ENCODE assay signal across 36 cellular contexts in the genomic region with DNA sequence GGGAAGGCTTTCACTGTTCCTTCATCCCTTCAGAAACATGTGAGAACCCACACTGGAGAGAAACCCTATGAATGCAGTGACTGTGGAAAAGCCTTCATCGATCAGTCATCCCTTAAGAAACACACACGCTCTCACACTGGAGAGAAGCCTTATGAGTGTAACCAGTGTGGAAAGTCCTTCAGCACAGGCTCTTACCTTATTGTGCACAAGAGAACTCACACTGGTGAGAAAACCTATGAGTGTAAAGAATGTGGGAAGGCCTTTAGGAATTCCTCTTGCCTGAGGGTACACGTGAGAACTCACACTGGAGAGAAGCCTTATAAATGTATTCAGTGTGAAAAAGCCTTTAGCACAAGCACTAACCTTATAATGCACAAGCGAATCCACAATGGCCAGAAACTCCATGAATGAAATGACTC. TPM values are rescaled to one million over a fixed set of nuclear protein-coding genes. Genes with fewer than 3 reads are reported as not detected.
DNase-seq lines count a peak whose midpoint lies in the region; ATAC-seq, FAIRE-seq and TF ChIP-seq lines count a peak whose summit lies in the region.
"Had no signal": no experiment of that assay in that cellular context is flagged by ENCODE, and none has a peak within 500 bp of the region (broad histone marks: within the 10 kb centered on the region; RNA-seq: fewer than 3 reads in every experiment).

No MANE protein-coding gene starts in this region.

- H3K4me3 ChIP-seq in CD8-positive, alpha-beta T cell (ENCODE audit: low read depth, low read length) = peak overlapping the region; percentile 18
- H3K4me3 ChIP-seq in NB4 (ENCODE audit: low read depth, low read length) (no peak overlapping the region), H1 (ENCODE audit: extremely low read depth in 1 of 4, insufficient read depth in 2 of 4, low read depth in 3 of 4, low read length in 4 of 4) (no peak overlapping the region), brain microvascular endothelial cell (ENCODE audit: low read depth, low read length) (no peak overlapping the region)
- H3K4me3 ChIP-seq in naive thymus-derived CD4-positive, alpha-beta T cell (ENCODE audit: low read length) = peak overlapping the region; percentile 18
- H3K4me3 ChIP-seq: A549, gastroesophageal sphincter, tibial artery, vagina had no signal

- H3K4me2 ChIP-seq in H1 (ENCODE audit: insufficient read depth in 1 of 2, low read depth in 2 of 2, low read length in 2 of 2) = no peak overlapping the region
- H3K4me2 ChIP-seq: A549, SK-N-SH had no signal

- no peak overlapping the region for H2BK5ac ChIP-seq in H1 (ENCODE audit: low read depth, low read length)

- H3K27me3 ChIP-seq in CD8-positive, alpha-beta T cell (ENCODE audit: insufficient read depth, low read length) = no peaks in the 10 kb centered on the region
- H3K27me3 ChIP-seq in H1 (replicated peaks in 1 of 4; ENCODE audit: control insufficient read depth in 3 of 4, extremely low read depth in 1 of 4, insufficient read depth in 3 of 4, low read length in 3 of 4) (no peaks in the 10 kb centered on the region), brain microvascular endothelial cell (replicated peaks) (no peaks in the 10 kb centered on the region)
- no peaks in the 10 kb centered on the region for H3K27me3 ChIP-seq in naive thymus-derived CD4-positive, alpha-beta T cell (ENCODE audit: control insufficient read depth in 2 of 2, insufficient read depth in 2 of 2, low read length in 2 of 2)
- H3K27me3 ChIP-seq: ascending aorta, gastroesophageal sphincter, tibial artery, vagina had no signal

- H4K20me1 ChIP-seq in H1 (replicated peaks in 1 of 2; ENCODE audit: control insufficient read depth in 1 of 2, insufficient read depth in 2 of 2, low read length in 2 of 2) = no peaks in the 10 kb centered on the region

- no peaks in the 10 kb centered on the region for H3K4me1 ChIP-seq in CD8-positive, alpha-beta T cell (ENCODE audit: insufficient read depth, low read length)
- no peaks in the 10 kb centered on the region for H3K4me1 ChIP-seq in H1 (replicated peaks in 1 of 4; ENCODE audit: control insufficient read depth in 3 of 4, insufficient read depth in 4 of 4, low read length in 3 of 4)
- H3K4me1 ChIP-seq in naive thymus-derived CD4-positive, alpha-beta T cell (ENCODE audit: control insufficient read depth in 2 of 2, insufficient read depth in 2 of 2, low read length in 2 of 2) = no peaks in the 10 kb centered on the region
- H3K4me1 ChIP-seq: A549, ascending aorta, gastroesophageal sphincter, parathyroid adenoma, tibial artery, vagina had no signal

- H3K23me2 ChIP-seq in H1 (ENCODE audit: low read depth, low read length) = no peaks in the 10 kb centered on the region

- intact Hi-C loops in CD8-positive, alpha-beta T cell (cut with DNase I, micrococcal nuclease) = no loop called here
- intact Hi-C loops in naive thymus-derived CD4-positive, alpha-beta T cell (cut with micrococcal nuclease) = no loop called here

- H3K79me1 ChIP-seq in H1 (ENCODE audit: low read depth, low read length) = no peaks in the 10 kb centered on the region

- H3K4me1 Mint-ChIP-seq in CD8-positive, alpha-beta T cell (ENCODE audit: low read depth) = no peaks in the 10 kb centered on the region
- H3K4me1 Mint-ChIP-seq in naive thymus-derived CD4-positive, alpha-beta T cell = no peaks in the 10 kb centered on the region
- H3K4me1 Mint-ChIP-seq: activated CD8-positive, alpha-beta memory T cell treated with anti-CD3 and anti-CD28 coated beads, Interleukin-2, amount 10 ng/mL, durations not matched to agents 7 days and 5 days; activated naive CD8-positive, alpha-beta T cell treated with anti-CD3 and anti-CD28 coated beads for 36 hours; neural crest cell; stimulated activated naive CD8-positive, alpha-beta T cell treated with anti-CD3 and anti-CD28 coated beads, Interleukin-15, amount 100 ng/mL, for 72 hours; T-helper 17 cell had no signal

- H3K27ac Mint-ChIP-seq in CD8-positive, alpha-beta T cell = no peak overlapping the region
- no peak overlapping the region for H3K27ac Mint-ChIP-seq in naive thymus-derived CD4-positive, alpha-beta T cell
- H3K27ac Mint-ChIP-seq: activated CD8-positive, alpha-beta memory T cell treated with anti-CD3 and anti-CD28 coated beads, Interleukin-2, amount 10 ng/mL, durations not matched to agents 7 days and 5 days; activated naive CD8-positive, alpha-beta T cell treated with anti-CD3 and anti-CD28 coated beads for 36 hours; dendritic cell treated with granulocyte-macrophage colony-stimulating factor and Interleukin-4, amounts not matched to agents 40 ng/mL and 50 ng/mL, for 4 days; HFFc6; stimulated activated naive CD8-positive, alpha-beta T cell treated with anti-CD3 and anti-CD28 coated beads, Interleukin-15, amount 100 ng/mL, for 72 hours; T-helper 17 cell had no signal

- no peak for TF ChIP-seq RAD21 in H1 (IDR thresholded peaks at IDR 0.05 in 1 of 2, conservative IDR thresholded peaks at IDR 0.05 in 1 of 2; ENCODE audit: low read depth in 2 of 2, low read length in 2 of 2)

- H3K9me3 ChIP-seq in CD8-positive, alpha-beta T cell (ENCODE audit: low read length) = peaks cover 72% of the 10 kb centered on the region
- peaks cover 87 to 90% of the 10 kb centered on the region in 2 experiments for H3K9me3 ChIP-seq in H1 (ENCODE audit: insufficient read depth in 2 of 2, low read depth in 1 of 2, low read length in 1 of 2)
- H3K9me3 ChIP-seq in naive thymus-derived CD4-positive, alpha-beta T cell (ENCODE audit: control insufficient read depth in 2 of 3, low read length in 3 of 3) = peaks cover 17 to 86% (median 49%) of the 10 kb centered on the region in 3 experiments

- TF ChIP-seq CTCF in CD8-positive, alpha-beta T cell (IDR thresholded peaks at IDR 0.05) = no peak
- TF ChIP-seq CTCF in NB4 (IDR thresholded peaks at IDR 0.05; ENCODE audit: low read depth, low read length) (no peak), H1 (IDR thresholded peaks at IDR 0.05; ENCODE audit: control extremely low read depth in 1 of 3, insufficient read depth in 1 of 3, low read depth in 1 of 3, low read length in 3 of 3) (no peak), brain microvascular endothelial cell (IDR thresholded peaks at IDR 0.05; ENCODE audit: low read depth, low read length, missing control alignments) (no peak)

- H2BK12ac ChIP-seq in H1 (ENCODE audit: low read depth, low read length) = no peak overlapping the region

- WGBS in H1 (ENCODE audit: extremely low coverage in 1 of 2, insufficient coverage in 1 of 2, insufficient read length in 1 of 2, insufficient replicate concordance in 2 of 2, low coverage in 1 of 2, low lambda C conversion rate in 2 of 2, missing lambda C conversion rate in 1 of 2), 2 experiments = 68% methylated on average over 4 of the region's 4 CpGs; no CpG with 5 or more reads in 1 of the 2 experiments

- H3K56ac ChIP-seq in H1 (replicated peaks; ENCODE audit: insufficient read length, low read depth, low read length) = no peak overlapping the region

- peaks cover 58% of the 10 kb centered on the region for H3K9me3 Mint-ChIP-seq in CD8-positive, alpha-beta T cell
- H3K9me3 Mint-ChIP-seq in naive thymus-derived CD4-positive, alpha-beta T cell = peaks cover 14 to 100% (median 73%) of the 10 kb centered on the region in 11 donors

- POLR2A ChIA-PET in CD8-positive, alpha-beta T cell (lab: Charles Lee) = no interaction called here
- POLR2A ChIA-PET in H1 (lab: Charles Lee; ENCODE audit: partially characterized antibody) = no interaction called here
- POLR2A ChIA-PET in naive thymus-derived CD4-positive, alpha-beta T cell (lab: Charles Lee) = no interaction called here

- no peak overlapping the region for H3K4me3 Mint-ChIP-seq in CD8-positive, alpha-beta T cell
- no peak overlapping the region for H3K4me3 Mint-ChIP-seq in naive thymus-derived CD4-positive, alpha-beta T cell
- H3K4me3 Mint-ChIP-seq: activated CD8-positive, alpha-beta memory T cell treated with anti-CD3 and anti-CD28 coated beads, Interleukin-2, amount 10 ng/mL, durations not matched to agents 7 days and 5 days; activated naive CD8-positive, alpha-beta T cell treated with anti-CD3 and anti-CD28 coated beads for 36 hours; activated T-cell treated with anti-CD3 and anti-CD28 coated beads, Interleukin-2, amount 50 U/mL, for 4 hours; dendritic cell treated with granulocyte-macrophage colony-stimulating factor and Interleukin-4, amounts not matched to agents 40 ng/mL and 50 ng/mL, for 4 days; HFFc6; neural crest cell; stimulated activated naive CD8-positive, alpha-beta T cell treated with anti-CD3 and anti-CD28 coated beads, Interleukin-15, amount 100 ng/mL, for 72 hours; T-helper 17 cell had no signal

- H3K79me2 ChIP-seq in H1 (ENCODE audit: control insufficient read depth in 1 of 2, insufficient read depth in 2 of 2, low read length in 2 of 2) = no peaks in the 10 kb centered on the region
- H3K79me2 ChIP-seq: parathyroid adenoma had no signal

- no peak overlapping the region for H2AFZ ChIP-seq in H1 (ENCODE audit: low read length)
- H2AFZ ChIP-seq: parathyroid adenoma had no signal

- no peak overlapping the region for H3K4ac ChIP-seq in H1 (replicated peaks; ENCODE audit: insufficient read length, low read depth, low read length)

- no peak overlapping the region for H3K14ac ChIP-seq in H1 (ENCODE audit: insufficient read length)

- H3K27me3 Mint-ChIP-seq in CD8-positive, alpha-beta T cell (ENCODE audit: low read depth) = no peaks in the 10 kb centered on the region
- H3K27me3 Mint-ChIP-seq in naive thymus-derived CD4-positive, alpha-beta T cell = no peaks in the 10 kb centered on the region
- H3K27me3 Mint-ChIP-seq: activated CD8-positive, alpha-beta memory T cell treated with anti-CD3 and anti-CD28 coated beads, Interleukin-2, amount 10 ng/mL, durations not matched to agents 7 days and 5 days; activated naive CD8-positive, alpha-beta T cell treated with anti-CD3 and anti-CD28 coated beads for 36 hours; dendritic cell treated with granulocyte-macrophage colony-stimulating factor and Interleukin-4, amounts not matched to agents 40 ng/mL and 50 ng/mL, for 4 days; stimulated activated naive CD8-positive, alpha-beta T cell treated with anti-CD3 and anti-CD28 coated beads, Interleukin-15, amount 100 ng/mL, for 72 hours; T-helper 17 cell had no signal

- DNase-seq in CD8-positive, alpha-beta T cell = no peak
- DNase-seq in NB4 (ENCODE audit: low read depth) = peak; percentile 16
- no peak for DNase-seq in H1 (ENCODE audit: low read depth in 1 of 2, low spot score in 2 of 2)
- DNase-seq in naive thymus-derived CD4-positive, alpha-beta T cell = no peak
- no peak for DNase-seq in NCI-H524 (lab: John Stamatoyannopoulos, UW)
- DNase-seq in brain microvascular endothelial cell = no peak
- DNase-seq in NCI-H524 treated with DMSO at 0.1 percent for 48 hours (lab: John Stamatoyannopoulos, UW) = no peak
- DNase-seq: activated CD4-positive, alpha-beta T cell treated with anti-CD3 and anti-CD28 coated beads, Interleukin-2, amount 50 U/mL, for 4 hours; activated CD8-positive, alpha-beta memory T cell treated with anti-CD3 and anti-CD28 coated beads, Interleukin-2, amount 10 ng/mL, durations not matched to agents 7 days and 5 days; activated gamma-delta T cell; activated naive CD8-positive, alpha-beta T cell treated with anti-CD3 and anti-CD28 coated beads for 36 hours; activated T-cell treated with anti-CD3 and anti-CD28 coated beads, Interleukin-2, amount 50 U/mL, for 4 hours; caudate nucleus; HFFc6; KBM-7; left cardiac atrium; NCI-H1105 treated with DMSO at 0.1 percent for 48 hours; NCI-H187 treated with DMSO at 0.1 percent for 48 hours; NCI-H2171 treated with DMSO at 0.1 percent for 48 hours; NCI-H510A treated with DMSO at 0.1 percent for 48 hours; PC-3; SK-N-SH; stimulated activated CD8-positive, alpha-beta memory T cell treated with anti-CD3 and anti-CD28 coated beads, Interleukin-4, amount 100 ng/mL, for 48 hours; stimulated activated naive CD8-positive, alpha-beta T cell treated with anti-CD3 and anti-CD28 coated beads, Interleukin-15, amount 100 ng/mL, for 72 hours; T-helper 17 cell; tibial artery had no signal

- CTCF ChIA-PET in CD8-positive, alpha-beta T cell (lab: Charles Lee) = no interaction called here
- CTCF ChIA-PET in H1 (lab: Charles Lee; ENCODE audit: partially characterized antibody) = no interaction called here
- CTCF ChIA-PET in naive thymus-derived CD4-positive, alpha-beta T cell (lab: Charles Lee) = no interaction called here

- no peak overlapping the region for H2BK120ac ChIP-seq in H1 (replicated peaks; ENCODE audit: low read depth, low read length)

- H4K5ac ChIP-seq in H1 (ENCODE audit: insufficient read length, low read depth, low read length) = no peak overlapping the region

- H3K18ac ChIP-seq in H1 (ENCODE audit: extremely low read depth, low read length) = no peak overlapping the region

- no peak overlapping the region for H4K91ac ChIP-seq in H1 (replicated peaks; ENCODE audit: insufficient read length, low read length)

- H2BK20ac ChIP-seq in H1 (ENCODE audit: low read length) = no peak overlapping the region

- ATAC-seq in CD8-positive, alpha-beta T cell = no peak
- ATAC-seq in naive thymus-derived CD4-positive, alpha-beta T cell = no peak
- ATAC-seq in GM21737 (IDR thresholded peaks at IDR 0.05; ENCODE audit: unreplicated experiment) = no peak
- ATAC-seq: A549; activated CD8-positive, alpha-beta memory T cell treated with anti-CD3 and anti-CD28 coated beads, Interleukin-2, amount 10 ng/mL, durations not matched to agents 7 days and 5 days; activated T-cell treated with anti-CD3 and anti-CD28 coated beads, Interleukin-2, amount 50 U/mL, for 4 hours; gastroesophageal sphincter; left cardiac atrium; PC-3; Right ventricle myocardium inferior; stimulated activated naive CD8-positive, alpha-beta T cell treated with anti-CD3 and anti-CD28 coated beads, Interleukin-15, amount 100 ng/mL, for 72 hours; T-helper 17 cell had no signal

- peaks cover 36% of the 10 kb centered on the region for H3K36me3 ChIP-seq in CD8-positive, alpha-beta T cell (ENCODE audit: insufficient read depth, low read length)
- H3K36me3 ChIP-seq in H1 (ENCODE audit: control insufficient read depth in 2 of 4, insufficient read depth in 4 of 4, low read length in 3 of 4) (peaks cover 7 to 77% (median 47%) of the 10 kb centered on the region in 4 experiments; a peak in 7 of 8 replicates), brain microvascular endothelial cell (replicated peaks) (peaks cover 74% of the 10 kb centered on the region)
- peaks cover 0 to 79% (median 12%) of the 10 kb centered on the region in 3 experiments for H3K36me3 ChIP-seq in naive thymus-derived CD4-positive, alpha-beta T cell (ENCODE audit: control insufficient read depth in 2 of 3, insufficient read depth in 3 of 3, low read length in 3 of 3)

- no peak overlapping the region for H3K23ac ChIP-seq in H1 (ENCODE audit: insufficient read length)

- no peak overlapping the region for H3K27ac ChIP-seq in CD8-positive, alpha-beta T cell (ENCODE audit: low read depth, low read length)
- no peak overlapping the region for H3K27ac ChIP-seq in H1 (ENCODE audit: low read depth, low read length)
- H3K27ac ChIP-seq in naive thymus-derived CD4-positive, alpha-beta T cell (ENCODE audit: low read depth, low read length) = no peak overlapping the region
- H3K27ac ChIP-seq in brain microvascular endothelial cell = no peak overlapping the region
- H3K27ac ChIP-seq: A549, ascending aorta, gastroesophageal sphincter, parathyroid adenoma, tibial artery, vagina had no signal

- H3K9ac ChIP-seq in H1 (replicated peaks in 1 of 4; ENCODE audit: extremely low read depth in 1 of 4, low read depth in 3 of 4, low read length in 3 of 4) = peak overlapping the region in 1 of 4 experiments; percentile 34; a peak in 1 of 7 replicates
- H3K9ac ChIP-seq: parathyroid adenoma, SK-N-SH had no signal

- no peak for TF ChIP-seq EP300 in H1 (IDR thresholded peaks at IDR 0.05; ENCODE audit: borderline replicate concordance in 1 of 2, low read depth in 2 of 2, low read length in 2 of 2)

- no peak overlapping the region for H2BK15ac ChIP-seq in H1 (ENCODE audit: low read length)

- no peak overlapping the region for H2AK5ac ChIP-seq in H1 (ENCODE audit: low read depth, low read length)

- no peak overlapping the region for H4K8ac ChIP-seq in H1 (ENCODE audit: extremely low read depth, insufficient read depth, low read length)

- in situ Hi-C loops in brain microvascular endothelial cell (cut with HindIII; ENCODE audit: low pct_ligation_motif_present, low sequenced_read_pairs) = no loop called here

- H3K36me3 Mint-ChIP-seq in CD8-positive, alpha-beta T cell = peaks cover 93% of the 10 kb centered on the region
- H3K36me3 Mint-ChIP-seq in naive thymus-derived CD4-positive, alpha-beta T cell = peaks cover 13 to 90% (median 83%) of the 10 kb centered on the region in 5 donors

- no peak for FAIRE-seq in H1 (lab: Jason Lieb, UNC)
- FAIRE-seq: A549, TTC549 had no signal

- TF ChIP-seq POLR2A in NB4 (IDR thresholded peaks at IDR 0.05; ENCODE audit: extremely low read depth, insufficient read length) (no peak), H1 (IDR thresholded peaks at IDR 0.05; ENCODE audit: control extremely low read depth in 1 of 2, low read depth in 2 of 2, low read length in 2 of 2) (no peak)

RNA-seq across cellular contexts. Expression of a gene that starts 18.6 kb away (rescaled TPM):
- total RNA-seq in CD8-positive, alpha-beta T cell = under 1 TPM; 0.68 to 1.00 TPM
- 5.9 and 7.7 TPM in 2 replicates for total RNA-seq in H1 (2021; fragmentation: NEBNext Ultra II Directional; extraction: Animal tissue kit (Norgen Biotek cat#: 25700))
- polyA plus RNA-seq in H1 (2011; rRNA removed) = 2.1 and 3.1 TPM in 2 replicates
- 4.2 TPM for polyA plus RNA-seq in H1 (2011; cell fraction: cytosol; rRNA removed)
- polyA plus RNA-seq in H1 (2011; cell fraction: nucleus; rRNA removed) = 4.1 TPM
- 3.3 to 5.1 TPM (median 4.0 TPM) in 4 replicates for polyA plus RNA-seq in H1 (2012, experiment 1 of 2)
- 0.22 TPM for polyA plus RNA-seq in H1 (2012, experiment 2 of 2)
- 3.4 TPM for polyA plus RNA-seq in H1 (2013, experiment 1 of 2)
- polyA plus RNA-seq in H1 (2013, experiment 2 of 2) = 3.7 TPM
- polyA minus RNA-seq in H1 (2011; rRNA and poly(A)+ RNA removed) = 3.2 and 4.6 TPM in 2 replicates
- polyA minus RNA-seq in H1 (2011; cell fraction: cytosol; rRNA and poly(A)+ RNA removed) = 2.9 TPM
- 7.7 TPM for polyA minus RNA-seq in H1 (2011; cell fraction: nucleus; rRNA and poly(A)+ RNA removed)
- 1 to 10 TPM in 3 of 5 experiments, under 1 TPM in 2; 0.21 to 4.3 (median 1.1) TPM for total RNA-seq in naive thymus-derived CD4-positive, alpha-beta T cell
- 1 to 10 TPM in 1 of 2 donors, under 1 TPM in 1; 0.73 to 1.2 TPM for polyA plus RNA-seq in naive thymus-derived CD4-positive, alpha-beta T cell
- total RNA-seq: ascending aorta had no signal

RNA-seq across cellular contexts. Expression of a gene that starts 54.0 kb away (rescaled TPM):
- 10 to 100 TPM; 62.2 to 65.3 TPM for total RNA-seq in CD8-positive, alpha-beta T cell
- 14.2 and 15.3 TPM in 2 replicates for total RNA-seq in H1 (2021; fragmentation: NEBNext Ultra II Directional; extraction: Animal tissue kit (Norgen Biotek cat#: 25700))
- 6.6 and 15.6 TPM in 2 replicates for polyA plus RNA-seq in H1 (2011; rRNA removed)
- 13.5 TPM for polyA plus RNA-seq in H1 (2011; cell fraction: cytosol; rRNA removed)
- 23.0 TPM for polyA plus RNA-seq in H1 (2011; cell fraction: nucleus; rRNA removed)
- polyA plus RNA-seq in H1 (2012, experiment 1 of 2) = 10.9 to 15.8 TPM (median 13.5 TPM) in 4 replicates
- polyA plus RNA-seq in H1 (2012, experiment 2 of 2) = 1.1 TPM
- polyA plus RNA-seq in H1 (2013, experiment 1 of 2) = 11.5 TPM
- polyA plus RNA-seq in H1 (2013, experiment 2 of 2) = 9.1 TPM
- 11.4 and 13.4 TPM in 2 replicates for polyA minus RNA-seq in H1 (2011; rRNA and poly(A)+ RNA removed)
- 8.1 TPM for polyA minus RNA-seq in H1 (2011; cell fraction: cytosol; rRNA and poly(A)+ RNA removed)
- 19.2 TPM for polyA minus RNA-seq in H1 (2011; cell fraction: nucleus; rRNA and poly(A)+ RNA removed)
- total RNA-seq in naive thymus-derived CD4-positive, alpha-beta T cell = 10 to 100 TPM; 34.0 to 73.9 (median 55.0) TPM
- polyA plus RNA-seq in naive thymus-derived CD4-positive, alpha-beta T cell = 10 to 100 TPM; 23.1 to 29.5 TPM

RNA-seq across cellular contexts. Expression of a gene that starts 57.4 kb away (rescaled TPM):
- total RNA-seq in CD8-positive, alpha-beta T cell = 1 to 10 TPM; 4.0 to 4.5 TPM
- total RNA-seq in H1 (2021; fragmentation: NEBNext Ultra II Directional; extraction: Animal tissue kit (Norgen Biotek cat#: 25700)) = 17.6 and 19.0 TPM in 2 replicates
- polyA plus RNA-seq in H1 (2011; rRNA removed) = 3.2 and 10.2 TPM in 2 replicates
- 12.0 TPM for polyA plus RNA-seq in H1 (2011; cell fraction: cytosol; rRNA removed)
- 11.3 TPM for polyA plus RNA-seq in H1 (2011; cell fraction: nucleus; rRNA removed)
- 14.3 to 33.9 TPM (median 16.8 TPM) in 4 replicates for polyA plus RNA-seq in H1 (2012, experiment 1 of 2)
- polyA plus RNA-seq in H1 (2012, experiment 2 of 2) = 1.8 TPM
- polyA plus RNA-seq in H1 (2013, experiment 1 of 2) = 14.3 TPM
- 13.1 TPM for polyA plus RNA-seq in H1 (2013, experiment 2 of 2)
- polyA minus RNA-seq in H1 (2011; rRNA and poly(A)+ RNA removed) = 21.4 and 22.6 TPM in 2 replicates
- polyA minus RNA-seq in H1 (2011; cell fraction: cytosol; rRNA and poly(A)+ RNA removed) = 14.2 TPM
- 27.4 TPM for polyA minus RNA-seq in H1 (2011; cell fraction: nucleus; rRNA and poly(A)+ RNA removed)
- total RNA-seq in naive thymus-derived CD4-positive, alpha-beta T cell = 10 to 100 TPM in 4 of 5 experiments, 1 to 10 TPM in 1; 9.1 to 58.2 (median 16.5) TPM
- polyA plus RNA-seq in naive thymus-derived CD4-positive, alpha-beta T cell = 10 to 100 TPM; 52.2 to 56.2 TPM

Comparison
In these comparisons a context has a peak if more than half of its experiments do, and no peak if none do; other contexts are left out.
1. H3K4me3 ChIP-seq: peak in CD8-positive, alpha-beta T cell (single experiment) and naive thymus-derived CD4-positive, alpha-beta T cell (single experiment); none in NB4 (single experiment), H1 (0 of 4) and brain microvascular endothelial cell (single experiment).